Comparison of ENCODE assay signal across 12 cellular contexts in genomic region chr10:10855178-10855577, GRCh38.
DNase-seq lines count a peak whose midpoint lies in the region; ATAC-seq and TF ChIP-seq lines count a peak whose summit lies in the region.
"Had no signal": no experiment of that assay in that cellular context is flagged by ENCODE, and none has a peak within 500 bp of the region (broad histone marks: within the 10 kb centered on the region; RNA-seq: fewer than 3 reads in every experiment).

No MANE protein-coding gene starts in this region.

- H3K9me3 ChIP-seq in colonic mucosa: no peaks in the 10 kb centered on the region
- no peaks in the 10 kb centered on the region for H3K9me3 ChIP-seq in prostate gland

- in situ Hi-C loops in G401 (cut with HindIII; ENCODE audit: low sequenced_read_pairs): no loop called here

- 29% methylated on average over 1 of the region's 1 CpG for WGBS in prostate gland

- TF ChIP-seq POLR2A in prostate gland (IDR thresholded peaks at IDR 0.05): no peak

- H3K27ac ChIP-seq in colonic mucosa (no peak overlapping the region), prostate gland (no peak overlapping the region)
- H3K27ac ChIP-seq: cardiac muscle cell had no signal

- peak; percentile 48 for DNase-seq in G401 (ENCODE audit: low spot score)
- peak; percentile 28 for DNase-seq in cerebellum (ENCODE audit: low spot score)
- DNase-seq in colonic mucosa: no peak
- no peak for DNase-seq in NCI-H1436 treated with DMSO at 0.1 percent for 48 hours (lab: John Stamatoyannopoulos, UW)
- DNase-seq in prostate gland (ENCODE audit: low spot score): no peak
- DNase-seq in GM03348 (ENCODE audit: low spot score): no peak
- DNase-seq: activated CD4-positive, alpha-beta T cell treated with anti-CD3 and anti-CD28 coated beads for 1 hour; hypothalamus; NCI-H2107 had no signal

- H3K9ac ChIP-seq in colonic mucosa (ENCODE audit: low read depth in 2 of 2, low read length in 2 of 2): no peak overlapping the region

- H3K4me1 ChIP-seq in colonic mucosa (no peaks in the 10 kb centered on the region), prostate gland (replicated peaks) (no peaks in the 10 kb centered on the region)

- H3K36me3 ChIP-seq in colonic mucosa (no peaks in the 10 kb centered on the region), prostate gland (no peaks in the 10 kb centered on the region)
- H3K36me3 ChIP-seq: cardiac muscle cell had no signal

- H3K27me3 ChIP-seq in colonic mucosa (no peaks in the 10 kb centered on the region), prostate gland (replicated peaks; ENCODE audit: insufficient read depth) (no peaks in the 10 kb centered on the region)
- H3K27me3 ChIP-seq: cardiac muscle cell had no signal

- TF ChIP-seq CTCF in colonic mucosa (IDR thresholded peaks at IDR 0.05) (no peak), prostate gland (IDR thresholded peaks at IDR 0.05) (no peak)

- H3K4me3 ChIP-seq in colonic mucosa: no peak overlapping the region
- H3K4me3 ChIP-seq in prostate gland: no peak overlapping the region
- H3K4me3 ChIP-seq: cardiac muscle cell had no signal

- peak; percentile 65 for ATAC-seq in GM18867 (IDR thresholded peaks at IDR 0.05; ENCODE audit: unreplicated experiment)
- ATAC-seq in HG02973 (IDR thresholded peaks at IDR 0.05; ENCODE audit: unreplicated experiment): peak; percentile 79

- intact Hi-C loops in colonic mucosa (cut with DNase I): no loop called here
- intact Hi-C loops in prostate gland (cut with DNase I): no loop called here

Comparison
In these comparisons a context has a peak if more than half of its experiments do, and no peak if none do; other contexts are left out.
1. DNase-seq: peak in G401 (single experiment) and cerebellum (single experiment); none in colonic mucosa (single experiment), NCI-H1436 treated with DMSO at 0.1 percent for 48 hours (single experiment), prostate gland (single experiment) and GM03348 (single experiment).